Comparison of ENCODE assay signal across 8 cellular contexts in the genomic region with DNA sequence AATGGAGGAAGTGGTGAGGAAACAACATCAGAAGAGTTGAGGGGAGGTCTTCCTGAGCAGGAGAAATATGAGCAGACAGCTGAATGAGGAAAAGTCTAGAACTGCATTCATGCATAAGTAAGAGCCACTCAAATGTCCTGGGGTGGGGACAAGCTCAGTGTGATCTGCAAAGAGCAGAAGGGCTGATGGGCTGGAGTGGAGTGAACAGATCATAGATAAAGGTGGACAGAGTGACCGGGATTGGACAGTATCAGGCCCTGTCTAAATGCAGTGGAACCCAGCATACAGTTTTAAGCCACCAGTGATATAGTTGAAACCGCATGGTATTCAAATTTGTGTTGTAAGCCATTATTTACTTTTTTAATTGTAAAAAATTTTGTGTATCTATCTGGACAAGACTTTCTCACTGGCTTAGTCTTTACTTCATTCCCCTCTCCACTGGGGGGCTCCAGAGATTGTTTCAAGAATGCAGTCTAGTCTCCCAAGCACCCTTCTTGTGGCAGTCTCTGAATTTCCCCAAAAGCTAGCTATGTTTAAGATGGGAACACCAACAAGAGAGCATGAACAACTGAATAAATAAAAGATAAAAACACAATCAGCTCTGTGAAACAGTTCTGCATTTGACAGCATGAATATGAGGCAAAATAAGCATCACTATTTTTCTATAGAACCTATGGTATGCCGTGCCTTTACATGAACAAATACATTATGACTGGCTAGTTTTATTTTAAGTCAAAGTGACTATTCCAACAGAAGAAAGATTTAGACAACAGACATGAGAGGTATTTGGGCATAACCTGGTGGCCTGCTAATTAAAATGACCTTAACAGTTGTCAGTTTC. TPM values are rescaled to one million over a fixed set of nuclear protein-coding genes. Genes with fewer than 3 reads are reported as not detected.
A peak's percentile ranks its signal among the peaks of the same experiment; 100 is the strongest.
DNase-seq lines count a peak whose midpoint lies in the region; ATAC-seq and TF ChIP-seq lines count a peak whose summit lies in the region.

No MANE protein-coding gene starts in this region.

- H3F3A ChIP-seq in OCI-LY1 (ENCODE audit: insufficient read depth, low read length): no peaks in the 10 kb centered on the region

- no peaks in the 10 kb centered on the region for H3K9me3 ChIP-seq in OCI-LY1 (ENCODE audit: low read length)
- no peaks in the 10 kb centered on the region for H3K9me3 ChIP-seq in endodermal cell (ENCODE audit: control insufficient read depth, low read length)

- no peak overlapping the region for H3K4me2 ChIP-seq in OCI-LY1 (ENCODE audit: low read length)

- WGBS in endodermal cell (ENCODE audit: insufficient coverage in 1 of 2, insufficient read length in 1 of 2), 2 experiments: 87 to 95% methylated on average over 2 to 3 of the region's 3 CpGs
- WGBS in lower leg skin, 2 donors: 64 to 80% methylated on average over 3 of the region's 3 CpGs

- no peak overlapping the region for H3K27ac ChIP-seq in OCI-LY1 (ENCODE audit: low read depth, low read length, poor library complexity, severe bottlenecking)
- H3K27ac ChIP-seq in endodermal cell (ENCODE audit: low read depth, low read length): no peak overlapping the region

- no peaks in the 10 kb centered on the region for H3K79me2 ChIP-seq in OCI-LY1 (ENCODE audit: insufficient read depth, low read length)

- no peak overlapping the region for H3K4me3 ChIP-seq in OCI-LY1 (ENCODE audit: low read depth, low read length, poor library complexity, severe bottlenecking)
- H3K4me3 ChIP-seq in endodermal cell (ENCODE audit: low read length): no peak overlapping the region
- H3K4me3 ChIP-seq in lower leg skin (ENCODE audit: low read depth, poor library complexity, severe bottlenecking): no peak overlapping the region

- no peaks in the 10 kb centered on the region for H3K9me2 ChIP-seq in OCI-LY1 (ENCODE audit: low read depth, low read length)

- no peaks in the 10 kb centered on the region for H3K36me3 Mint-ChIP-seq in endodermal cell (ENCODE audit: low read depth)

- H3K36me3 ChIP-seq in OCI-LY1 (ENCODE audit: insufficient read depth, low read length) (no peaks in the 10 kb centered on the region), endodermal cell (ENCODE audit: control insufficient read depth, insufficient read depth, low read length) (no peaks in the 10 kb centered on the region)

- intact Hi-C loops in lower leg skin (cut with DNase I; ENCODE audit: low total_unique reads): loop anchor here (10.0 kb wide), 1 partner anchor 351 kb away; no protein-coding TSS in a partner anchor

- peaks cover 4% of the 10 kb centered on the region for H3K27me3 Mint-ChIP-seq in endodermal cell (ENCODE audit: insufficient read depth)

- H3K9ac ChIP-seq in OCI-LY1 (ENCODE audit: low read length) (no peak overlapping the region), endodermal cell (ENCODE audit: extremely low read depth, low read length, poor library complexity, severe bottlenecking) (no peak overlapping the region)

- H3K4me1 Mint-ChIP-seq in endodermal cell: no peaks in the 10 kb centered on the region

- H3K27ac Mint-ChIP-seq in endodermal cell: no peak overlapping the region

- H2AFZ ChIP-seq in OCI-LY1 (ENCODE audit: low read length): no peak overlapping the region

- no peaks in the 10 kb centered on the region for H3K27me3 ChIP-seq in OCI-LY1 (ENCODE audit: insufficient read depth, low read length)
- H3K27me3 ChIP-seq in endodermal cell (ENCODE audit: control insufficient read depth, insufficient read depth, low read length, poor library complexity, severe bottlenecking): no peaks in the 10 kb centered on the region

- TF ChIP-seq POLR2A in lower leg skin (IDR thresholded peaks at IDR 0.05): no peak

- no peaks in the 10 kb centered on the region for H3K4me1 ChIP-seq in OCI-LY1 (ENCODE audit: insufficient read depth, low read length, severe bottlenecking)
- no peaks in the 10 kb centered on the region for H3K4me1 ChIP-seq in endodermal cell (ENCODE audit: control insufficient read depth, insufficient read depth, low read length)

- peak; percentile 44 for TF ChIP-seq CTCF in OCI-LY1 (IDR thresholded peaks at IDR 0.05; ENCODE audit: low read length)
- TF ChIP-seq CTCF in endodermal cell (conservative IDR thresholded peaks at IDR 0.05): peak; percentile 80
- TF ChIP-seq CTCF in lower leg skin (IDR thresholded peaks at IDR 0.05): no peak

- no peaks in the 10 kb centered on the region for H3K9me3 Mint-ChIP-seq in endodermal cell

- ATAC-seq in HG02870 (IDR thresholded peaks at IDR 0.05; ENCODE audit: unreplicated experiment): peak; percentile 50
- ATAC-seq in HG03139 (IDR thresholded peaks at IDR 0.05; ENCODE audit: unreplicated experiment): no peak

- H4K20me1 ChIP-seq in OCI-LY1 (ENCODE audit: insufficient read depth, low read length): no peaks in the 10 kb centered on the region

- DNase-seq in G401 (ENCODE audit: low spot score) (peak; percentile 29), endodermal cell (peak; percentile 75), mucosa of gallbladder (ENCODE audit: low spot score) (peak; percentile 47), germinal center (ENCODE audit: low spot score) (no peak), lower leg skin (ENCODE audit: low spot score in 2 of 2) (no peak)

- no peak overlapping the region for H3K4me3 Mint-ChIP-seq in endodermal cell

- in situ Hi-C loops in G401 (cut with HindIII; ENCODE audit: low sequenced_read_pairs): no loop called here

RNA-seq across cellular contexts. Expression of a gene that starts 10.7 kb away (rescaled TPM):
- total RNA-seq in G401 (2014; rRNA removed; shearing (Covaris generic)): not detected in 2 replicates
- total RNA-seq in endodermal cell (10 to 100 TPM in 1 of 2 donors, 1 to 10 TPM in 1; 9.8 to 21.8 TPM), mucosa of gallbladder (11.3 TPM), lower leg skin (1 to 10 TPM in 3 of 4 donors, under 1 TPM in 1; 0.99 to 9.6 (median 5.4) TPM)
- polyA plus RNA-seq in endodermal cell (2013, experiment 1 of 2): 1.9 TPM
- 2.9 TPM for polyA plus RNA-seq in endodermal cell (2013, experiment 2 of 2)

Comparison
In these comparisons a context has a peak if more than half of its experiments do, and no peak if none do; other contexts are left out.
1. DNase-seq: peak in G401 (single experiment), endodermal cell (single experiment) and mucosa of gallbladder (single experiment); none in germinal center (single experiment) and lower leg skin (0 of 2).
2. CTCF ChIP-seq: peak in OCI-LY1 (single experiment) and endodermal cell (single experiment); none in lower leg skin (0 of 3).